ENCODE assay signal across 13 cellular contexts in the genomic region with DNA sequence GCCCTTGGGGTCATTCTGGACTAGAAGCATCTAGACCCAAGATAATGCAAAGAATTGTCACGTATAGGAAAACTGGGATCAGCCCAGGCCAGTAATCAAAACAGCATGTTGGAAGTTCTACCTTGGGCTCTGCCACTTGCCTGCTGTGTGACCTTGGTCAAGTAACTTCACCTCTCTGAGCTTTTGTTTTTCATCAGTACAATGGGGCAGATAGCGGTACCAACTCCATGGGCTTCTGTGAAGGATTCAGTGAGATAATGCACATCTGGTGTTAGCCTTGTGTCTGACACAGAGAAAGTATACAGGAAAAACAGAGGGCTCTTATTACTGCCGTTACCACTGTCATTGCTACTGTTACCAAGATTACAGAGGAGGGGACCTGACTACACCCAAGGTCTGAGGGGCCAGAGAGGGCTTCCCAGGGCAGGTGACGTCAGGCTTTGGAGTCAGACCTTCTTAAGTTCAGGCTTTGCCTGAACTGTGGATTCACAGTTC. TPM values are rescaled to one million over a fixed set of nuclear protein-coding genes. Genes with fewer than 3 reads are reported as not detected.
DNase-seq lines count a peak whose midpoint lies in the region; ATAC-seq and TF ChIP-seq lines count a peak whose summit lies in the region.
"Had no signal": no experiment of that assay in that cellular context is flagged by ENCODE, and none has a peak within 500 bp of the region (broad histone marks: within the 10 kb centered on the region; RNA-seq: fewer than 3 reads in every experiment).

No MANE protein-coding gene starts in this region.

- H3K9ac ChIP-seq in KMS-11, result no peak overlapping the region; the same call in 1 of the 2 replicates

- H3K27ac ChIP-seq in CD8-positive, alpha-beta memory T cell (ENCODE audit: low read depth, low read length), result peak overlapping the region; percentile 52
- H3K27ac ChIP-seq in KMS-11, result peak overlapping the region; percentile 37; the same call in 1 of the 2 replicates
- H3K27ac ChIP-seq: ovary, tibial artery had no signal

- H3K4me1 Mint-ChIP-seq in CD8-positive, alpha-beta memory T cell, result peaks cover 74 to 92% (median 83%) of the 10 kb centered on the region in 3 donors
- peaks cover 45% of the 10 kb centered on the region for H3K4me1 Mint-ChIP-seq in activated naive CD8-positive, alpha-beta T cell treated with anti-CD3 and anti-CD28 coated beads, Interleukin-2, amount 10 ng/mL, durations not matched to agents 7 days and 5 days
- H3K4me1 Mint-ChIP-seq in naive thymus-derived CD8-positive, alpha-beta T cell, result peaks cover 47 to 93% (median 83%) of the 10 kb centered on the region in 4 donors

- peaks cover 95% of the 10 kb centered on the region for H3K79me2 ChIP-seq in KMS-11 (ENCODE audit: insufficient read depth, low read depth)

- peak overlapping the region; percentile 32 to 89 (median 80) for H3K4me3 Mint-ChIP-seq in CD8-positive, alpha-beta memory T cell
- H3K4me3 Mint-ChIP-seq in activated naive CD8-positive, alpha-beta T cell treated with anti-CD3 and anti-CD28 coated beads, Interleukin-2, amount 10 ng/mL, durations not matched to agents 7 days and 5 days, result peak overlapping the region; percentile 73
- peak overlapping the region; percentile 60 to 89 (median 77) for H3K4me3 Mint-ChIP-seq in naive thymus-derived CD8-positive, alpha-beta T cell

- peak overlapping the region; percentile 65 for H3K4me2 ChIP-seq in KMS-11

- H3K27me3 ChIP-seq in CD8-positive, alpha-beta memory T cell (ENCODE audit: insufficient read depth, low read length, poor library complexity, severe bottlenecking), result no peaks in the 10 kb centered on the region
- H3K27me3 ChIP-seq in KMS-11 (ENCODE audit: insufficient read depth, low read depth), result no peaks in the 10 kb centered on the region
- H3K27me3 ChIP-seq: ovary, tibial artery had no signal

- peaks cover 84% of the 10 kb centered on the region for H3K4me1 ChIP-seq in CD8-positive, alpha-beta memory T cell (ENCODE audit: insufficient read depth, low read length)
- H3K4me1 ChIP-seq in KMS-11 (ENCODE audit: low read depth, poor library complexity, severe bottlenecking), result peaks cover 67% of the 10 kb centered on the region
- peaks cover 11% of the 10 kb centered on the region for H3K4me1 ChIP-seq in mucosa of descending colon (ENCODE audit: low read depth)

- CTCF ChIA-PET in CD8-positive, alpha-beta memory T cell (lab: Charles Lee), result interaction anchor here (0.7 to 1.3 kb wide), 3 partner anchors 12 to 57 kb away, joined by 3 read pairs; no protein-coding TSS in a partner anchor

- peaks cover 61% of the 10 kb centered on the region for H4K20me1 ChIP-seq in KMS-11 (ENCODE audit: insufficient read depth)

- H3K9me3 ChIP-seq in CD8-positive, alpha-beta memory T cell (ENCODE audit: low read length), result no peaks in the 10 kb centered on the region
- no peaks in the 10 kb centered on the region for H3K9me3 ChIP-seq in mucosa of descending colon
- H3K9me3 ChIP-seq: ovary, tibial artery had no signal

- DNase-seq in CD8-positive, alpha-beta memory T cell, result peak in 1 of 5 donors; percentile 8
- no peak for DNase-seq in activated naive CD8-positive, alpha-beta T cell treated with anti-CD3 and anti-CD28 coated beads, Interleukin-2, amount 10 ng/mL, durations not matched to agents 7 days and 5 days
- DNase-seq in naive thymus-derived CD8-positive, alpha-beta T cell, result peak in 1 of 10 donors; percentile 6
- no peak for DNase-seq in mucosa of descending colon
- DNase-seq in left lobe of liver (ENCODE audit: low spot score), result no peak
- DNase-seq: islet precursor cell; ovary; stimulated activated CD4-positive, alpha-beta T cell treated with anti-CD3 and anti-CD28 coated beads, Interleukin-2, amount 100 ng/mL, for 48 hours; T1000; tibial artery had no signal

- H3K9me3 Mint-ChIP-seq in CD8-positive, alpha-beta memory T cell, result no peaks in the 10 kb centered on the region
- no peaks in the 10 kb centered on the region for H3K9me3 Mint-ChIP-seq in activated naive CD8-positive, alpha-beta T cell treated with anti-CD3 and anti-CD28 coated beads, Interleukin-2, amount 10 ng/mL, durations not matched to agents 7 days and 5 days
- H3K9me3 Mint-ChIP-seq in naive thymus-derived CD8-positive, alpha-beta T cell, result no peaks in the 10 kb centered on the region

- intact Hi-C loops in mucosa of descending colon (cut with DNase I, micrococcal nuclease), result no loop called here

- peak; percentile 11 for ATAC-seq in activated naive CD8-positive, alpha-beta T cell treated with anti-CD3 and anti-CD28 coated beads, Interleukin-2, amount 10 ng/mL, durations not matched to agents 7 days and 5 days (ENCODE audit: low read depth)
- peak in 1 of 2 donors; percentile 9 for ATAC-seq in naive thymus-derived CD8-positive, alpha-beta T cell
- no peak for ATAC-seq in mucosa of descending colon
- ATAC-seq in HG02610 (IDR thresholded peaks at IDR 0.05; ENCODE audit: unreplicated experiment), result no peak
- no peak for ATAC-seq in left lobe of liver
- no peak for ATAC-seq in HG03442 (IDR thresholded peaks at IDR 0.05; ENCODE audit: unreplicated experiment)

- no peaks in the 10 kb centered on the region for H3K27me3 Mint-ChIP-seq in CD8-positive, alpha-beta memory T cell
- no peaks in the 10 kb centered on the region for H3K27me3 Mint-ChIP-seq in activated naive CD8-positive, alpha-beta T cell treated with anti-CD3 and anti-CD28 coated beads, Interleukin-2, amount 10 ng/mL, durations not matched to agents 7 days and 5 days
- no peaks in the 10 kb centered on the region for H3K27me3 Mint-ChIP-seq in naive thymus-derived CD8-positive, alpha-beta T cell

- H2AFZ ChIP-seq in KMS-11 (ENCODE audit: low read depth), result no peak overlapping the region

- TF ChIP-seq CTCF in KMS-11 (conservative IDR thresholded peaks at IDR 0.05; ENCODE audit: low read depth, low read length) (no peak), mucosa of descending colon (IDR thresholded peaks at IDR 0.05) (no peak)

- no peaks in the 10 kb centered on the region for H3K36me3 ChIP-seq in CD8-positive, alpha-beta memory T cell (ENCODE audit: insufficient read depth, low read length)
- H3K36me3 ChIP-seq in KMS-11 (ENCODE audit: insufficient read depth) (no peaks in the 10 kb centered on the region), mucosa of descending colon (ENCODE audit: low read depth) (no peaks in the 10 kb centered on the region)
- H3K36me3 ChIP-seq: ovary, tibial artery had no signal

- peak overlapping the region; percentile 92 to 99 (median 97) for H3K27ac Mint-ChIP-seq in CD8-positive, alpha-beta memory T cell
- peak overlapping the region; percentile 94 for H3K27ac Mint-ChIP-seq in activated naive CD8-positive, alpha-beta T cell treated with anti-CD3 and anti-CD28 coated beads, Interleukin-2, amount 10 ng/mL, durations not matched to agents 7 days and 5 days
- peak overlapping the region; percentile 87 to 96 (median 94) for H3K27ac Mint-ChIP-seq in naive thymus-derived CD8-positive, alpha-beta T cell

- H3K36me3 Mint-ChIP-seq in CD8-positive, alpha-beta memory T cell, result peaks cover 0 to 20% (median 1%) of the 10 kb centered on the region in 3 donors
- peaks cover 24% of the 10 kb centered on the region for H3K36me3 Mint-ChIP-seq in activated naive CD8-positive, alpha-beta T cell treated with anti-CD3 and anti-CD28 coated beads, Interleukin-2, amount 10 ng/mL, durations not matched to agents 7 days and 5 days
- peaks cover 0 to 12% (median 4%) of the 10 kb centered on the region in 3 donors for H3K36me3 Mint-ChIP-seq in naive thymus-derived CD8-positive, alpha-beta T cell

- H3K4me3 ChIP-seq in CD8-positive, alpha-beta memory T cell (ENCODE audit: low read length), result peak overlapping the region; percentile 30
- no peak overlapping the region for H3K4me3 ChIP-seq in KMS-11 (IDR thresholded peaks at IDR 0.05; ENCODE audit: insufficient read depth, low read depth, low read length)
- no peak overlapping the region for H3K4me3 ChIP-seq in mucosa of descending colon
- H3K4me3 ChIP-seq: ovary, tibial artery had no signal

- POLR2A ChIA-PET in CD8-positive, alpha-beta memory T cell (lab: Charles Lee), result interaction anchor here (0.6 to 1.2 kb wide), 7 partner anchors 10 to 155 kb away, joined by 3 to 6 read pairs (median 4); partner anchors contain the start of gene GAN
- POLR2A ChIA-PET in activated naive CD8-positive, alpha-beta T cell treated with anti-CD3 and anti-CD28 coated beads, Interleukin-2, amount 10 ng/mL, durations not matched to agents 7 days and 5 days (lab: Charles Lee), result interaction anchor here (1.0 to 2.3 kb wide), 11 partner anchors 10 to 249 kb away, joined by 3 to 24 read pairs (median 7); partner anchors contain the start of gene CMIP
- POLR2A ChIA-PET in naive thymus-derived CD8-positive, alpha-beta T cell (lab: Charles Lee), result interaction anchor here (0.7 to 2.5 kb wide), 10 partner anchors 8 to 148 kb away, joined by 3 to 24 read pairs (median 4); partner anchors contain the start of gene CMIP

RNA-seq across cellular contexts. Expression of gene CMIP, which starts 24.6 kb away (rescaled TPM):
- 10 to 100 TPM; 23.6 to 24.4 TPM for total RNA-seq in CD8-positive, alpha-beta memory T cell
- polyA plus RNA-seq in CD8-positive, alpha-beta memory T cell, result 1.0 TPM
- total RNA-seq in activated naive CD8-positive, alpha-beta T cell treated with anti-CD3 and anti-CD28 coated beads, Interleukin-2, amount 10 ng/mL, durations not matched to agents 7 days and 5 days, result 10 to 100 TPM; 65.4 to 76.7 TPM
- 10 to 100 TPM; 38.8 to 41.5 TPM for total RNA-seq in naive thymus-derived CD8-positive, alpha-beta T cell
- 1 to 10 TPM in 1 of 3 donors, under 1 TPM in 2; 0.31 to 1.3 (median 0.65) TPM for polyA plus RNA-seq in naive thymus-derived CD8-positive, alpha-beta T cell
- total RNA-seq in mucosa of descending colon, result 100 to 1,000 TPM in 1 of 3 donors, 10 to 100 TPM in 2; 73.3 to 127 (median 79.8) TPM
- 15.4 TPM for total RNA-seq in left lobe of liver
